8 cellular contexts compared by ENCODE assay signal in the genomic region with DNA sequence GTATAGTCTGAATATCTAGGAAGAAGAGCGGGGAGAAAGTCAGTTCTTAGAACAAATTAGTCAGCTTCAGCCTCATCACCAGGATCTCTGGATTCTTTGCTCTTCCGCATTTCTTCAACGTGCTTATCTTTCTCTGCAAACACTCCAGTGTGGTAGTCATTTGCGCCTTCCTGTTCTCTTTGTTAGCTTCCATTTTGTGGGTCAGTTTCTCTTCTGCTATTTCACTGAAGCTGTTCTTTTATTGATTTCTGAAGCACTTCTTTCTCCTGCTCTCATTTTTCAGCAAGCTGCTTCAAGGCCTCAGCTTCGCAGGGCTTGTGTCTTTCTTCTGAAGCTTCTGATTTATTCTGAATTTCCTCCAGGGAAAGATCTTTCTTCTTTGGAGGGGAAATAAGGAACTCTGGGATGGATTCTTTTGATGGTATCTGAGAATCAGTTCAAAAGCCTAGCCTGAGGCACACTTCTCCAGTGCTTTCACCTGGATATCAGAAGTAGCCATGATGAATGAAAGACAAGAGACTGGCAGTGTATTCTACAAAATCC.
A peak's percentile ranks its signal among the peaks of the same experiment; 100 is the strongest.
DNase-seq lines count a peak whose midpoint lies in the region; ATAC-seq lines count a peak whose summit lies in the region.

No MANE protein-coding gene starts in this region.

- H3K27ac Mint-ChIP-seq in effector memory CD8-positive, alpha-beta T cell = no peak overlapping the region
- peak overlapping the region; percentile 79 for H3K27ac Mint-ChIP-seq in stimulated activated naive B cell treated with anti-CD40 and anti-IgM and Interleukin-4, amounts not matched to agents 10 μg/mL and 1 μg/mL and 100 μg/mL, for 72 hours

- no peaks in the 10 kb centered on the region for H3K27me3 Mint-ChIP-seq in effector memory CD8-positive, alpha-beta T cell
- H3K27me3 Mint-ChIP-seq in stimulated activated naive B cell treated with anti-CD40 and anti-IgM and Interleukin-4, amounts not matched to agents 10 μg/mL and 1 μg/mL and 100 μg/mL, for 72 hours = no peaks in the 10 kb centered on the region

- H3K4me1 Mint-ChIP-seq in effector memory CD8-positive, alpha-beta T cell (ENCODE audit: low read depth in 2 of 2) = peaks cover 1 to 4% of the 10 kb centered on the region in 2 donors
- peaks cover 34 to 57% of the 10 kb centered on the region in 2 donors for H3K4me1 Mint-ChIP-seq in stimulated activated naive B cell treated with anti-CD40 and anti-IgM and Interleukin-4, amounts not matched to agents 10 μg/mL and 1 μg/mL and 100 μg/mL, for 72 hours

- no peak overlapping the region for H3K4me3 Mint-ChIP-seq in effector memory CD8-positive, alpha-beta T cell
- peak overlapping the region; percentile 36 to 72 for H3K4me3 Mint-ChIP-seq in stimulated activated naive B cell treated with anti-CD40 and anti-IgM and Interleukin-4, amounts not matched to agents 10 μg/mL and 1 μg/mL and 100 μg/mL, for 72 hours

- DNase-seq in DMS53 (lab: John Stamatoyannopoulos, UW) = peak; percentile 91
- DNase-seq in KG1 (lab: John Stamatoyannopoulos, UW) = peak; percentile 62
- no peak for DNase-seq in effector memory CD8-positive, alpha-beta T cell
- DNase-seq in stimulated activated naive B cell treated with anti-CD40 and anti-IgM and Interleukin-4, amounts not matched to agents 10 μg/mL and 1 μg/mL and 100 μg/mL, for 72 hours = peak; percentile 52
- no peak for DNase-seq in SW 1271 (lab: John Stamatoyannopoulos, UW)
- DNase-seq in stimulated activated CD4-positive, alpha-beta T cell treated with anti-CD3 and anti-CD28 coated beads, Interleukin-12 subunit alpha, Interleukin-12 subunit beta, amount 100 ng/mL, for 4 hours = no peak
- DNase-seq in NCI-H2081 (lab: John Stamatoyannopoulos, UW) = no peak

- ATAC-seq in GM19468 (IDR thresholded peaks at IDR 0.05; ENCODE audit: extremely low read depth, unreplicated experiment) = peak; percentile 26
- ATAC-seq in effector memory CD8-positive, alpha-beta T cell (replicated peaks) = peak; percentile 42
- ATAC-seq in stimulated activated naive B cell treated with anti-CD40 and anti-IgM and Interleukin-4, amounts not matched to agents 10 μg/mL and 1 μg/mL and 100 μg/mL, for 72 hours (replicated peaks) = peak; percentile 94 to 98

- no peaks in the 10 kb centered on the region for H3K9me3 Mint-ChIP-seq in effector memory CD8-positive, alpha-beta T cell
- peaks cover 5 to 9% of the 10 kb centered on the region in 2 donors for H3K9me3 Mint-ChIP-seq in stimulated activated naive B cell treated with anti-CD40 and anti-IgM and Interleukin-4, amounts not matched to agents 10 μg/mL and 1 μg/mL and 100 μg/mL, for 72 hours

- H3K36me3 Mint-ChIP-seq in effector memory CD8-positive, alpha-beta T cell (ENCODE audit: insufficient read depth) = no peaks in the 10 kb centered on the region
- peaks cover 20 to 28% of the 10 kb centered on the region in 2 donors for H3K36me3 Mint-ChIP-seq in stimulated activated naive B cell treated with anti-CD40 and anti-IgM and Interleukin-4, amounts not matched to agents 10 μg/mL and 1 μg/mL and 100 μg/mL, for 72 hours

Comparison
In these comparisons a context has a peak if more than half of its experiments do, and no peak if none do; other contexts are left out.
1. DNase-seq: peak in DMS53 (single experiment), KG1 (single experiment) and stimulated activated naive B cell treated with anti-CD40 and anti-IgM and Interleukin-4, amounts not matched to agents 10 μg/mL and 1 μg/mL and 100 μg/mL, for 72 hours (single experiment); none in effector memory CD8-positive, alpha-beta T cell (0 of 3), SW 1271 (0 of 2), stimulated activated CD4-positive, alpha-beta T cell treated with anti-CD3 and anti-CD28 coated beads, Interleukin-12 subunit alpha, Interleukin-12 subunit beta, amount 100 ng/mL, for 4 hours (single experiment) and NCI-H2081 (0 of 2).
2. ATAC-seq: peak in every context shown above with its lines; median percentile 96 in stimulated activated naive B cell treated with anti-CD40 and anti-IgM and Interleukin-4, amounts not matched to agents 10 μg/mL and 1 μg/mL and 100 μg/mL, for 72 hours; 42 in effector memory CD8-positive, alpha-beta T cell; 26 in GM19468.
3. H3K4me3 Mint-ChIP-seq: peak in stimulated activated naive B cell treated with anti-CD40 and anti-IgM and Interleukin-4, amounts not matched to agents 10 μg/mL and 1 μg/mL and 100 μg/mL, for 72 hours (2 of 2); none in effector memory CD8-positive, alpha-beta T cell (0 of 2).